Comparison of ENCODE assay signal across 18 cellular contexts in the genomic region with DNA sequence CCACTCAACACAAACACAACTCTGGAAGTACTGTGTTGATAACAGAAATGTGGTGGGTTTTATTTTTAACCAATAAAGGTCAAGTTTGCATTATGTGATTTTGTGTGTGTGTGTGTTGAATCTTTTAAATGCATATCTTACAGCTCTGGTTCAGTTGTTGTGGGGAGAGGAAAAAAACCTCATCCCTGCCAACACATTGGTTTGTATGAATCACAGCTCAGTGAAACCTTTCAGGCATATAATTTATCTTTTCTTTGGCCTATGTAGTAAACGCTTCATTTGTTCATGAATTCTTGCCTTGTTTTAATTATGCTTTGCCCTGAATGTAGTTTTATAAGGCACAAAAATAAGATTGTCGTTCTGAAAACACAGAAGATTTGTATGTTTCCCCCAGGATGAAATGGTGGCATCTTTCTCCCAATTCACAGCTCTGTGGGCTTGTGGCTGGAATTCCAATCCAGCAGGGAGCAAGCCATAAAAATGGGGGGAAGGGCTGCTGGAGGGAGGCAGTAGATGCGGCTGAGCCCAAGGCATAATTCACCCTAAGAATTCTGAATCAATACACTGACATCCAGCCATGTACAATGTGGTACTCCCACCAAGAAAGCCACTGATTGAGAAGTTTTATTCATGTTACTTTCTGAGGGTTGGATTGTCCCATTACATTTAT. TPM values are rescaled to one million over a fixed set of nuclear protein-coding genes. Genes with fewer than 3 reads are reported as not detected.
DNase-seq lines count a peak whose midpoint lies in the region; ATAC-seq, FAIRE-seq and TF ChIP-seq lines count a peak whose summit lies in the region.
"Had no signal": no experiment of that assay in that cellular context is flagged by ENCODE, and none has a peak within 500 bp of the region (broad histone marks: within the 10 kb centered on the region; RNA-seq: fewer than 3 reads in every experiment).

No MANE protein-coding gene starts in this region.

- no peaks in the 10 kb centered on the region for H3K9me3 ChIP-seq in kidney (ENCODE audit: control insufficient read depth in 1 of 2, low read length in 2 of 2)
- H3K9me3 ChIP-seq: ascending aorta, SJSA1 had no signal

- H3K9me3 Mint-ChIP-seq in GM23338 (no peaks in the 10 kb centered on the region), immature natural killer cell (no peaks in the 10 kb centered on the region)

- peak overlapping the region; percentile 8; the same call in 1 of the 2 replicates for H2AFZ ChIP-seq in GM23338

- no peak overlapping the region for H3K4me3 ChIP-seq in GM23338
- H3K4me3 ChIP-seq in astrocyte of the cerebellum (ENCODE audit: low read depth, low read length) = no peak overlapping the region
- H3K4me3 ChIP-seq in kidney (ENCODE audit: low read length in 2 of 2) = no peak overlapping the region
- H3K4me3 ChIP-seq: ascending aorta, SJSA1 had no signal

- ATAC-seq in GM23338 = peak; percentile 50; the same call in 2 of the 3 replicates
- ATAC-seq in esophagus mucosa = no peak
- no peak for ATAC-seq in GM21515 (IDR thresholded peaks at IDR 0.05; ENCODE audit: unreplicated experiment)
- ATAC-seq: left colon had no signal

- H3K27ac ChIP-seq in GM23338 (ENCODE audit: low read depth) (no peak overlapping the region), substantia nigra (ENCODE audit: low read depth, low read length, poor library complexity, severe bottlenecking) (peak overlapping the region; percentile 20), kidney (ENCODE audit: low read depth in 2 of 2, low read length in 2 of 2) (no peak overlapping the region)
- H3K27ac ChIP-seq: ascending aorta, SJSA1 had no signal

- H3K4me3 Mint-ChIP-seq in GM23338 (no peak overlapping the region), immature natural killer cell (no peak overlapping the region)
- H3K4me3 Mint-ChIP-seq: CD4-positive, CD25-positive, alpha-beta regulatory T cell had no signal

- H3K27ac Mint-ChIP-seq in GM23338 (no peak overlapping the region), immature natural killer cell (no peak overlapping the region)
- H3K27ac Mint-ChIP-seq: CD4-positive, CD25-positive, alpha-beta regulatory T cell had no signal

- H3F3A ChIP-seq in GM23338 (replicated peaks; ENCODE audit: low read depth) = no peaks in the 10 kb centered on the region

- intact Hi-C loops in kidney (cut with DNase I) = no loop called here

- H3K27me3 Mint-ChIP-seq in GM23338 (ENCODE audit: insufficient read depth, low read depth, poor library complexity) = no peaks in the 10 kb centered on the region
- H3K27me3 Mint-ChIP-seq in immature natural killer cell (ENCODE audit: low read depth in 3 of 3) = peaks cover 0 to 13% (median 1%) of the 10 kb centered on the region in 3 donors
- H3K27me3 Mint-ChIP-seq: CD4-positive, CD25-positive, alpha-beta regulatory T cell had no signal

- H3K36me3 ChIP-seq in GM23338 (ENCODE audit: insufficient read depth) = no peaks in the 10 kb centered on the region
- no peaks in the 10 kb centered on the region for H3K36me3 ChIP-seq in kidney (ENCODE audit: control insufficient read depth in 1 of 2, insufficient read depth in 2 of 2, low read length in 2 of 2)
- H3K36me3 ChIP-seq: ascending aorta, SJSA1 had no signal

- no peak overlapping the region for H3K9ac ChIP-seq in kidney (ENCODE audit: low read length in 2 of 2)

- TF ChIP-seq CTCF in GM23338 (conservative IDR thresholded peaks at IDR 0.05; ENCODE audit: low read depth in 2 of 2) = no peak
- no peak for TF ChIP-seq CTCF in astrocyte of the cerebellum (IDR thresholded peaks at IDR 0.05; ENCODE audit: low read depth, low read length, missing control alignments)
- no peak for TF ChIP-seq CTCF in kidney (IDR thresholded peaks at IDR 0.05; ENCODE audit: borderline replicate concordance, extremely low read depth, insufficient read depth)

- no peaks in the 10 kb centered on the region for H3K9me2 ChIP-seq in GM23338 (ENCODE audit: insufficient read depth)

- no peaks in the 10 kb centered on the region for H4K20me1 ChIP-seq in GM23338 (replicated peaks; ENCODE audit: insufficient read depth)

- no peaks in the 10 kb centered on the region for H3K27me3 ChIP-seq in GM23338 (ENCODE audit: insufficient read depth)
- H3K27me3 ChIP-seq: ascending aorta had no signal

- H3K4me1 Mint-ChIP-seq in GM23338 = peaks cover 16% of the 10 kb centered on the region; the same call in 2 of the 3 replicates
- H3K4me1 Mint-ChIP-seq in immature natural killer cell = no peaks in the 10 kb centered on the region

- in situ Hi-C loops in astrocyte of the cerebellum (cut with HindIII; ENCODE audit: low sequenced_read_pairs) = no loop called here

- peak; percentile 11 for DNase-seq in GM23338 (ENCODE audit: low spot score)
- DNase-seq in astrocyte of the cerebellum (ENCODE audit: low read depth) = peak; percentile 80
- DNase-seq in iris pigment epithelial cell (ENCODE audit: low read depth) = peak; percentile 6
- peak in 8 of 49 donors; percentile 2 to 35 (median 16) for DNase-seq in substantia nigra (lab: John Stamatoyannopoulos, UW)
- DNase-seq in kidney = no peak
- DNase-seq in immature natural killer cell = no peak
- DNase-seq: activated CD8-positive, alpha-beta memory T cell treated with anti-CD3 and anti-CD28 coated beads for 24 hours; activated effector memory CD4-positive, alpha-beta T cell treated with Interleukin-2 at 50 U/mL for 16 hours; CD4-positive, CD25-positive, alpha-beta regulatory T cell; left colon; NCI-H1105; NCI-H2227 treated with DMSO at 0.1 percent for 48 hours had no signal

- H3K4me1 ChIP-seq in GM23338 (ENCODE audit: insufficient read depth) (peaks cover 5% of the 10 kb centered on the region; the same call in 1 of the 2 replicates), kidney (ENCODE audit: control insufficient read depth in 1 of 2, insufficient read depth in 1 of 2, low read depth in 1 of 2, low read length in 2 of 2) (no peaks in the 10 kb centered on the region)
- H3K4me1 ChIP-seq: ascending aorta, SJSA1 had no signal

- H3K4me2 ChIP-seq in GM23338 = 0 out of 2 replicates have a peak overlapping the region, but pooled peaks have one; percentile 39

- no peak for FAIRE-seq in kidney (lab: Jason Lieb, UNC)
- FAIRE-seq: GM18507 had no signal

- no peaks in the 10 kb centered on the region for H3K79me2 ChIP-seq in GM23338 (replicated peaks; ENCODE audit: insufficient read depth)

- H3K36me3 Mint-ChIP-seq in GM23338 (ENCODE audit: low read depth) = no peaks in the 10 kb centered on the region
- no peaks in the 10 kb centered on the region for H3K36me3 Mint-ChIP-seq in immature natural killer cell

TF ChIP-seq in GM23338, 12 proteins besides CTCF, POLR2A, EP300 and RAD21:
- TF ChIP-seq JUNB (IDR thresholded peaks at IDR 0.05; ENCODE audit: unreplicated experiment) (no peak), ZNF114 (CRISPR knock-in tag; IDR thresholded peaks at IDR 0.05) (no peak), REST (IDR thresholded peaks at IDR 0.05; ENCODE audit: unreplicated experiment) (no peak), EZH2phosphoT487 (IDR thresholded peaks at IDR 0.05; ENCODE audit: unreplicated experiment) (no peak), EZH2 (IDR thresholded peaks at IDR 0.05; ENCODE audit: low read depth, unreplicated experiment) (no peak), STAT1 (IDR thresholded peaks at IDR 0.05; ENCODE audit: unreplicated experiment) (no peak), CREB1 (CRISPR knock-in tag; IDR thresholded peaks at IDR 0.05; ENCODE audit: low read depth) (no peak), NANOG (IDR thresholded peaks at IDR 0.05; ENCODE audit: borderline replicate concordance) (no peak)
- TF ChIP-seq, protein P1, sequence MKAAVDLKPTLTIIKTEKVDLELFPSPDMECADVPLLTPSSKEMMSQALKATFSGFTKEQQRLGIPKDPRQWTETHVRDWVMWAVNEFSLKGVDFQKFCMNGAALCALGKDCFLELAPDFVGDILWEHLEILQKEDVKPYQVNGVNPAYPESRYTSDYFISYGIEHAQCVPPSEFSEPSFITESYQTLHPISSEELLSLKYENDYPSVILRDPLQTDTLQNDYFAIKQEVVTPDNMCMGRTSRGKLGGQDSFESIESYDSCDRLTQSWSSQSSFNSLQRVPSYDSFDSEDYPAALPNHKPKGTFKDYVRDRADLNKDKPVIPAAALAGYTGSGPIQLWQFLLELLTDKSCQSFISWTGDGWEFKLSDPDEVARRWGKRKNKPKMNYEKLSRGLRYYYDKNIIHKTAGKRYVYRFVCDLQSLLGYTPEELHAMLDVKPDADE (IDR thresholded peaks at IDR 0.05) = no peak

RNA-seq across cellular contexts. Expression of gene BCAS1, which starts 45.1 kb away (rescaled TPM):
- total RNA-seq in GM23338 (2014; rRNA removed; shearing (Covaris generic)) = 0.17 TPM in 1 of 2 replicates, not detected in the other
- 0.17 and 0.19 TPM in 2 replicates for polyA plus RNA-seq in GM23338 (2016; fragmentation: Nextera tagmentation; extraction: Ambion mirVana)
- total RNA-seq in esophagus mucosa = 1.8 TPM
- total RNA-seq in kidney = 4.8 TPM
- polyA plus RNA-seq in kidney (ENCODE audit: insufficient read depth, low read depth, low replicate concordance) = 1.1 TPM
- under 1 TPM in 2 of 3 donors, not detected in 1; 0.56 to 0.57 TPM for polyA plus RNA-seq in immature natural killer cell
- total RNA-seq: ascending aorta, pulmonary artery endothelial cell had no signal

Comparison
In these comparisons a context has a peak if more than half of its experiments do, and no peak if none do; other contexts are left out.
1. DNase-seq: peak in GM23338 (single experiment), astrocyte of the cerebellum (single experiment) and iris pigment epithelial cell (single experiment); none in kidney (single experiment) and immature natural killer cell (0 of 3).